In the genomic region with DNA sequence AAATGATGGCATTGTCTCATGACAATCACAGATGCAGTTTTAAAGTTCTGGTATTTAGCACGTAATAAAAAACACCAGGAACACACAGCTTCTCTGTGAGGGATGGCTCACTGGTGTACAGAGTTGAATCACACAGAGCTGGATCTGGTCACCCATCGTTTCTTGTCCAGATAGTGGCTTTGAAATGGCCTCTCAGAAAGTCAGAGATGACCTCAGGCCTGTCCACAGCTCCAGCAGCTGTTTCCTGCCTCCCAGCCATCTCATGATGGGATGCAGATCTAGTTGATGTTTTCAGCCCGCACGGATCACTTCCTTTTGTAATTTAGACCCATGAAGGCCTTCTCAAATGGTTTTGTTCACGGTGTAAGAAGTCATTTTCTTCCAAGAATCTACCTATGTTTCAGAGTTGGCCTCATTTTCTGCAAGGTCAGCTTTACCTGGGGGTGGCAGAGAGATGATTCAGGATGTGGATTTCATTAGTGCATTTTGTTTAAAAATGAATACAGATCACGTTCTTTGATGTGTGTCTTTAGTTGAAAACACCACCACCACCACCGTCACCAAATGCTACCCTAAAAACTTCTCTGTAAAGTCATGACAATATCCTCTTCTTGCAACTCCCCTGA, we compare ENCODE assay signal across 18 cellular contexts.
DNase-seq lines count a peak whose midpoint lies in the region; ATAC-seq, FAIRE-seq and TF ChIP-seq lines count a peak whose summit lies in the region.
"Had no signal": no experiment of that assay in that cellular context is flagged by ENCODE, and none has a peak within 500 bp of the region (broad histone marks: within the 10 kb centered on the region; RNA-seq: fewer than 3 reads in every experiment).

No MANE protein-coding gene starts in this region.

- H3K9me3 ChIP-seq in A549, result no peaks in the 10 kb centered on the region
- no peaks in the 10 kb centered on the region for H3K9me3 ChIP-seq in IMR-90 (ENCODE audit: control insufficient read depth, insufficient read depth, low read length)
- H3K9me3 ChIP-seq: SJSA1 had no signal

- no peaks in the 10 kb centered on the region for H3K4me1 ChIP-seq in A549
- no peaks in the 10 kb centered on the region for H3K4me1 ChIP-seq in IMR-90 (ENCODE audit: control insufficient read depth, insufficient read depth, low read length)
- H3K4me1 ChIP-seq: SJSA1 had no signal

- CTCF ChIA-PET in A549 (lab: Yijun Ruan, JAX) (interaction anchor here (1.0 kb wide), 1 partner anchor 210 kb away, joined by 3 read pairs; no protein-coding TSS in a partner anchor), IMR-90 (lab: Yijun Ruan, JAX) (interaction anchor here (0.6 kb wide), 1 partner anchor 697 kb away, joined by 7 read pairs; no protein-coding TSS in a partner anchor)

- H2BK15ac ChIP-seq in IMR-90 (ENCODE audit: low read depth, low read length), result no peak overlapping the region

- TF ChIP-seq EP300 in A549 (IDR thresholded peaks at IDR 0.05), result no peak

- H4K20me1 ChIP-seq in IMR-90 (ENCODE audit: insufficient read depth, low read length), result no peaks in the 10 kb centered on the region

- H3K23ac ChIP-seq in IMR-90 (ENCODE audit: low read depth, low read length), result no peak overlapping the region

- POLR2A ChIA-PET in A549 (lab: Yijun Ruan, JAX) (no interaction called here), IMR-90 (lab: Charles Lee; ENCODE audit: unreplicated experiment) (no interaction called here)

- no peak overlapping the region for H3K27ac ChIP-seq in A549
- no peak overlapping the region for H3K27ac ChIP-seq in IMR-90 (ENCODE audit: insufficient read depth, low read length)
- H3K27ac ChIP-seq: SJSA1 had no signal

- no peaks in the 10 kb centered on the region for H3K79me1 ChIP-seq in IMR-90 (ENCODE audit: low read depth in 1 of 2, low read length in 2 of 2)

- dilution Hi-C loops in IMR-90 (cut with HindIII; ENCODE audit: low sequenced_read_pairs, unreplicated experiment), result no loop called here

- no peak overlapping the region for H3K4ac ChIP-seq in IMR-90 (ENCODE audit: low read depth, low read length)

- no TSS peak for BruUV-seq in IMR-90 (replicated peaks; lab: Mats Ljungman, UMichigan)

- no peak overlapping the region for H4K5ac ChIP-seq in IMR-90 (ENCODE audit: low read depth, low read length)

- no peak overlapping the region for H4K8ac ChIP-seq in IMR-90 (ENCODE audit: low read depth in 2 of 2, low read length in 2 of 2)

- TF ChIP-seq POLR2A in A549 (IDR thresholded peaks at IDR 0.05; ENCODE audit: low read length) (no peak), IMR-90 (IDR thresholded peaks at IDR 0.05; ENCODE audit: low read depth, low read length) (no peak)

- no peak overlapping the region for H2BK5ac ChIP-seq in IMR-90 (ENCODE audit: low read depth, low read length, poor library complexity, severe bottlenecking)

- no peak for FAIRE-seq in A549 (lab: Jason Lieb, UNC)
- FAIRE-seq: A204.1, H54 had no signal

- ATAC-seq in A549 (no peak), IMR-90 (ENCODE audit: low read depth) (no peak), GM21619 (IDR thresholded peaks at IDR 0.05; ENCODE audit: unreplicated experiment) (no peak), HG03280 (IDR thresholded peaks at IDR 0.05; ENCODE audit: unreplicated experiment) (no peak)

- H3K9ac ChIP-seq in IMR-90 (ENCODE audit: low read depth, low read length), result no peak overlapping the region

- in situ Hi-C loops in IMR-90 (cut with MboI; ENCODE audit: low sequenced_read_pairs), result no loop called here

- H3K27me3 ChIP-seq in IMR-90 (ENCODE audit: control insufficient read depth, insufficient read depth, low read length), result no peaks in the 10 kb centered on the region
- H3K27me3 ChIP-seq: SJSA1 had no signal

- H2AK9ac ChIP-seq in IMR-90 (replicated peaks; ENCODE audit: low read depth, low read length, poor library complexity), result no peak overlapping the region

- H3K9me1 ChIP-seq in IMR-90 (ENCODE audit: insufficient read depth, low read length), result no peaks in the 10 kb centered on the region

- no peak for TF ChIP-seq RAD21 in A549 (conservative IDR thresholded peaks at IDR 0.05 in 1 of 2, IDR thresholded peaks at IDR 0.05 in 1 of 2)
- no peak for TF ChIP-seq RAD21 in IMR-90 (IDR thresholded peaks at IDR 0.05; ENCODE audit: low read length)

- no peak overlapping the region for H2AK5ac ChIP-seq in IMR-90 (ENCODE audit: low read depth, low read length)

- no peaks in the 10 kb centered on the region for H3K36me3 ChIP-seq in IMR-90 (ENCODE audit: control insufficient read depth, insufficient read depth, low read length)
- H3K36me3 ChIP-seq: SJSA1 had no signal

- H3K4me3 ChIP-seq in A549, result no peak overlapping the region
- no peak overlapping the region for H3K4me3 ChIP-seq in IMR-90 (ENCODE audit: insufficient read depth, low read depth, low read length)
- H3K4me3 ChIP-seq: SJSA1 had no signal

- TF ChIP-seq CTCF in A549 (IDR thresholded peaks at IDR 0.05) (no peak), IMR-90 (conservative IDR thresholded peaks at IDR 0.05; ENCODE audit: low read depth, low read length) (no peak)

- no peak overlapping the region for H2BK20ac ChIP-seq in IMR-90 (ENCODE audit: low read depth, low read length)

- intact Hi-C loops in IMR-90 (cut with micrococcal nuclease), result no loop called here

- no peak overlapping the region for H3K14ac ChIP-seq in IMR-90 (replicated peaks; ENCODE audit: low read depth, low read length)

- no peak overlapping the region for H2BK120ac ChIP-seq in IMR-90 (ENCODE audit: low read depth, low read length)

- 45% methylated on average over 7 of the region's 7 CpGs for WGBS in A549 (ENCODE audit: missing lambda C conversion rate)
- no CpG with 5 or more reads among the region's 7 CpGs for WGBS in IMR-90 (ENCODE audit: extremely low coverage in 2 of 2, insufficient read length in 1 of 2), 2 experiments

- DNase-seq in A549 (ENCODE audit: low read depth in 1 of 2, low spot score in 1 of 2) (no peak), IMR-90 (no peak), dermis microvascular lymphatic vessel endothelial cell (ENCODE audit: low read depth in 2 of 2) (peak; percentile 65 to 90), lung microvascular endothelial cell (ENCODE audit: low read depth in 2 of 2) (peak; percentile 70 to 97), anterior cingulate cortex (lab: John Stamatoyannopoulos, UW) (no peak), AML-193 (lab: John Stamatoyannopoulos, UW) (no peak)
- DNase-seq: CD4-positive, alpha-beta T cell; DND-41; NCI-H1417 treated with DMSO at 0.1 percent for 48 hours; NCI-H2081 treated with DMSO at 0.1 percent for 48 hours; NCI-H226; NCI-H526; RPMI8226 had no signal

- H4K91ac ChIP-seq in IMR-90 (ENCODE audit: insufficient read depth, low read depth, low read length), result no peak overlapping the region

- H3K4me2 ChIP-seq in A549 (no peak overlapping the region), IMR-90 (ENCODE audit: low read depth, low read length) (no peak overlapping the region)

- H3K56ac ChIP-seq in IMR-90 (ENCODE audit: extremely low read depth, insufficient read depth, low read length), result no peak overlapping the region

- no peak overlapping the region for H3K18ac ChIP-seq in IMR-90 (ENCODE audit: low read depth, low read length)

- no peak overlapping the region for H2AFZ ChIP-seq in IMR-90 (replicated peaks; ENCODE audit: low read length, poor library complexity)

TF ChIP-seq in A549, 52 proteins besides CTCF, POLR2A, EP300 and RAD21:
- TF ChIP-seq MAFK (IDR thresholded peaks at IDR 0.05; ENCODE audit: partially characterized antibody) (peak; percentile 83), GATA3 (IDR thresholded peaks at IDR 0.05; ENCODE audit: borderline replicate concordance) (no peak)

TF ChIP-seq in IMR-90, 13 proteins besides CTCF, POLR2A, EP300 and RAD21:
- peak; percentile 77 for TF ChIP-seq MAFK (IDR thresholded peaks at IDR 0.05; ENCODE audit: low read depth, low read length)
- no peak for TF ChIP-seq BHLHE40 (IDR thresholded peaks at IDR 0.05; ENCODE audit: low read depth, low read length)

Comparison
In these comparisons a context has a peak if more than half of its experiments do, and no peak if none do; other contexts are left out.
1. DNase-seq: peak in dermis microvascular lymphatic vessel endothelial cell (2 of 2) and lung microvascular endothelial cell (2 of 2); none in A549 (0 of 2), IMR-90 (single experiment), anterior cingulate cortex (0 of 58) and AML-193 (0 of 2).